Comparison of ENCODE assay signal across 9 cellular contexts in the genomic region with DNA sequence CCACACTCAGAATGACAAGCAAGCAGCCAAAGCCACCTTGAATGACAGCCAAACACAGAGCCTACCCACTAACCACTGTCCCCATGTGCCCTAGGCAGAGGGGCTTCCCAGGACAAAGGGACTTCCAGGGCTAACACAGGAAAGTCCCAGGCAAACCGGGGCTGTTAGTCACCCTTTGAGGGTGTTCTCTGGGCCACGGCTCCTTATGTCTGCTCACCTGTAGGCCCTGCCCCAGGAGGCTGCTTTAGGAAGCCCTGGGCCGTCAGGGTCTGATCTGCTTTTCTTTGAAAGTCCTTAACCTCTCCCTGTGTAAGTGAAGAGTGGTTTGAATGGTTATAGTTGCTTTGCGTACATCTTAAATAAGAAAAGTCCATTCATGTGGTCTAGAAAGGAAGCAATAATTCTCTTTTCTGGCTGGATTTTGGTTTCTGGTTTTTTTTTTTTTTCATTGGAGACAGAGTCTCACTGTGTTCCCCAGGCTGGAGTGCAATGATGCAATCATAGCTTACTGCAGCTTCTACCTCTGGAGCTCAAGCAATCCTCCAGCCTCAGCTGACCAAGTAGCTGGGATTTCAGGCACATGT.
A peak's percentile ranks its signal among the peaks of the same experiment; 100 is the strongest.
DNase-seq lines count a peak whose midpoint lies in the region; ATAC-seq and TF ChIP-seq lines count a peak whose summit lies in the region.
"Had no signal": no experiment of that assay in that cellular context is flagged by ENCODE, and none has a peak within 500 bp of the region (broad histone marks: within the 10 kb centered on the region; RNA-seq: fewer than 3 reads in every experiment).

No MANE protein-coding gene starts in this region.

- H3K9me3 Mint-ChIP-seq in activated T-cell treated with anti-CD3 and anti-CD28 coated beads, Interleukin-2, amount 50 U/mL, for 24 hours, result no peaks in the 10 kb centered on the region
- H3K9me3 Mint-ChIP-seq in Calu3 (ENCODE audit: low read depth, unreplicated experiment), result no peaks in the 10 kb centered on the region

- H3K4me1 ChIP-seq in BE2C, result no peaks in the 10 kb centered on the region
- H3K4me1 ChIP-seq: pancreas had no signal

- H3K27me3 ChIP-seq in BE2C, result no peaks in the 10 kb centered on the region
- H3K27me3 ChIP-seq: pancreas had no signal

- peaks cover 21% of the 10 kb centered on the region for H3K27me3 Mint-ChIP-seq in activated T-cell treated with anti-CD3 and anti-CD28 coated beads, Interleukin-2, amount 50 U/mL, for 24 hours
- no peaks in the 10 kb centered on the region for H3K27me3 Mint-ChIP-seq in Calu3 (ENCODE audit: unreplicated experiment)

- no peak overlapping the region for H3K4me3 Mint-ChIP-seq in activated T-cell treated with anti-CD3 and anti-CD28 coated beads, Interleukin-2, amount 50 U/mL, for 24 hours
- H3K4me3 Mint-ChIP-seq in Calu3 (ENCODE audit: low read depth, unreplicated experiment), result no peak overlapping the region

- DNase-seq in A172 (ENCODE audit: low spot score) (peak; percentile 69), dedifferentiated amniotic fluid mesenchymal stem cell (ENCODE audit: extremely low spot score) (peak; percentile 17), epidermal melanocyte (ENCODE audit: insufficient read length, low spot score) (no peak), BE2C (no peak), Calu3 (no peak)
- no peak for DNase-seq in activated T-cell treated with anti-CD3 and anti-CD28 coated beads, Interleukin-2, amount 50 U/mL, for 24 hours
- DNase-seq: pancreas had no signal

- H3K36me3 Mint-ChIP-seq in activated T-cell treated with anti-CD3 and anti-CD28 coated beads, Interleukin-2, amount 50 U/mL, for 24 hours (ENCODE audit: low read depth), result no peaks in the 10 kb centered on the region
- no peaks in the 10 kb centered on the region for H3K36me3 Mint-ChIP-seq in Calu3 (ENCODE audit: insufficient read depth, unreplicated experiment)

- H3K36me3 ChIP-seq in BE2C, result no peaks in the 10 kb centered on the region
- H3K36me3 ChIP-seq: pancreas had no signal

- TF ChIP-seq CTCF in BE2C (IDR thresholded peaks at IDR 0.05; ENCODE audit: low read depth, low read length) (no peak), Calu3 (IDR thresholded peaks at IDR 0.05; ENCODE audit: unreplicated experiment) (no peak)

- H3K9me3 ChIP-seq in BE2C, result no peaks in the 10 kb centered on the region
- H3K9me3 ChIP-seq: pancreas had no signal

- no peak overlapping the region for H3K4me3 ChIP-seq in BE2C (ENCODE audit: low read depth, low read length)
- H3K4me3 ChIP-seq: pancreas had no signal

- intact Hi-C loops in Calu3 (cut with micrococcal nuclease; ENCODE audit: unreplicated experiment), result no loop called here

- ATAC-seq in GM19043 (IDR thresholded peaks at IDR 0.05; ENCODE audit: low read depth, unreplicated experiment) (peak; percentile 45), HG03095 (IDR thresholded peaks at IDR 0.05; ENCODE audit: unreplicated experiment) (peak; percentile 67)

- H3K4me1 Mint-ChIP-seq in activated T-cell treated with anti-CD3 and anti-CD28 coated beads, Interleukin-2, amount 50 U/mL, for 24 hours (ENCODE audit: low read depth), result peaks cover 3% of the 10 kb centered on the region
- H3K4me1 Mint-ChIP-seq in Calu3 (ENCODE audit: low read depth, unreplicated experiment), result peaks cover 16% of the 10 kb centered on the region

- BruUV-seq in Calu3 (replicated peaks; lab: Mats Ljungman, UMichigan), result no TSS peak

- CTCF ChIA-PET in Calu3 (lab: Charles Lee), result interaction anchor here (0.7 kb wide), 1 partner anchor 8 kb away, joined by 3 read pairs; no protein-coding TSS in a partner anchor

- no peak overlapping the region for H3K27ac Mint-ChIP-seq in activated T-cell treated with anti-CD3 and anti-CD28 coated beads, Interleukin-2, amount 50 U/mL, for 24 hours
- H3K27ac Mint-ChIP-seq in Calu3 (ENCODE audit: unreplicated experiment), result no peak overlapping the region

Comparison
In these comparisons a context has a peak if more than half of its experiments do, and no peak if none do; other contexts are left out.
1. DNase-seq: peak in A172 (single experiment) and dedifferentiated amniotic fluid mesenchymal stem cell (single experiment); none in epidermal melanocyte (single experiment), activated T-cell treated with anti-CD3 and anti-CD28 coated beads, Interleukin-2, amount 50 U/mL, for 24 hours (single experiment), BE2C (single experiment) and Calu3 (single experiment).